15 cellular contexts compared by ENCODE assay signal in the genomic region with DNA sequence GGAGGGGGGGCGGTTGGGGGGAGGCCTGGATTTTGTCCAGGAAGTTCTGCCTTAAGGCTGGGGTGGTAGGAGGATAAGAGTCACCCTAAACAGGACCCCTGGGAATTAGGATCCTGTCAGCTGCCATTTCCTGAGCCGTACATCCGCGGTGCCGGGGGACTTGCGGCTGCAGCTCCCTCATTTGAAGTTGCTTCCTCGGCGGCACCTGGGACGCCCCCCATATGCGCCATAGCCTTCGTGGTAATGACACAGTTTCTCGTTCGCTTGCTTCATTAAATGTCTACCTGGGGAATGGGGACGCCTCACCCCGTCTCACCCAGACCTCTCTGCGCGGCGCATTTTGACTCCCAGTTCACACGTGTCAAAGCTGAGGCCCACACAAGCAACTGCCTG. TPM values are rescaled to one million over a fixed set of nuclear protein-coding genes. Genes with fewer than 3 reads are reported as not detected.
DNase-seq lines count a peak whose midpoint lies in the region; ATAC-seq and TF ChIP-seq lines count a peak whose summit lies in the region.
"Had no signal": no experiment of that assay in that cellular context is flagged by ENCODE, and none has a peak within 500 bp of the region (broad histone marks: within the 10 kb centered on the region; RNA-seq: fewer than 3 reads in every experiment).

No MANE protein-coding gene starts in this region.

- H3K9me3 Mint-ChIP-seq in activated B cell treated with CpG ODN at 0.5 μM for 24 hours = no peaks in the 10 kb centered on the region
- H3K9me3 Mint-ChIP-seq: activated CD4-positive, alpha-beta T cell treated with anti-CD3 and anti-CD28 coated beads, Interleukin-2, amount 10 ng/mL, durations not matched to agents 24 days and 14 days; activated T-helper 1 cell treated with anti-CD3 and anti-CD28 coated beads, Interleukin-12 subunit alpha, Interleukin-12 subunit beta, Interleukin-2, Interleukin-4 antibody, amounts not matched to agents 30 ng/mL and 10 ng/mL and 1 ng/mL, durations not matched to agents 14 hours and 24 hours and 36 hours; effector memory CD8-positive, alpha-beta T cell; T-helper 1 cell treated with Interleukin-12 subunit alpha and Interleukin-12 subunit beta and Interleukin-4 antibody, amounts not matched to agents 30 μg/mL and 1 μg/mL, for 36 hours had no signal

- no peak for TF ChIP-seq POLR2A in heart left ventricle (IDR thresholded peaks at IDR 0.05)

- H3K27ac ChIP-seq in heart left ventricle = peak overlapping the region; percentile 6 to 90 (median 78)
- peak overlapping the region; percentile 60 to 85 for H3K27ac ChIP-seq in lung (ENCODE audit: low read depth in 1 of 2, low read length in 1 of 2)
- peak overlapping the region; percentile 73 for H3K27ac ChIP-seq in upper lobe of right lung
- no peak overlapping the region for H3K27ac ChIP-seq in SK-N-SH (ENCODE audit: low read depth in 2 of 2, low read length in 1 of 2)

- peaks cover 10% of the 10 kb centered on the region for H3K36me3 Mint-ChIP-seq in activated B cell treated with CpG ODN at 0.5 μM for 24 hours (ENCODE audit: low read depth)

- H3K36me3 ChIP-seq in heart left ventricle (no peaks in the 10 kb centered on the region), lung (ENCODE audit: control insufficient read depth in 2 of 2, insufficient read depth in 2 of 2, low read length in 2 of 2) (no peaks in the 10 kb centered on the region), upper lobe of right lung (no peaks in the 10 kb centered on the region), SK-N-SH (replicated peaks in 1 of 2; ENCODE audit: control insufficient read depth in 1 of 2, insufficient read depth in 2 of 2, low read length in 1 of 2) (no peaks in the 10 kb centered on the region)

- no peaks in the 10 kb centered on the region for H3F3A ChIP-seq in SK-N-SH (replicated peaks; ENCODE audit: insufficient read depth)

- no peak for TF ChIP-seq RAD21 in SK-N-SH (IDR thresholded peaks at IDR 0.05; ENCODE audit: low read length)

- CTCF ChIA-PET in activated B cell treated with CpG ODN at 0.5 μM for 24 hours (lab: Charles Lee) (interaction anchor here (0.6 kb wide), 1 partner anchor 411 kb away, joined by 6 read pairs; no protein-coding TSS in a partner anchor), SK-N-SH (lab: Yijun Ruan, JAX) (interaction anchor here (1.0 to 1.1 kb wide), 2 partner anchors 246 to 294 kb away, joined by 3 read pairs; no protein-coding TSS in a partner anchor)

- no peak for TF ChIP-seq EP300 in SK-N-SH (IDR thresholded peaks at IDR 0.05; ENCODE audit: borderline replicate concordance in 1 of 2, low read depth in 1 of 2, low read length in 1 of 2)

- peak overlapping the region; percentile 66 for H3K4me3 Mint-ChIP-seq in activated B cell treated with CpG ODN at 0.5 μM for 24 hours
- H3K4me3 Mint-ChIP-seq: activated T-helper 1 cell treated with anti-CD3 and anti-CD28 coated beads, Interleukin-12 subunit alpha, Interleukin-12 subunit beta, Interleukin-2, Interleukin-4 antibody, amounts not matched to agents 30 ng/mL and 10 ng/mL and 1 ng/mL, durations not matched to agents 14 hours and 24 hours and 36 hours; effector memory CD8-positive, alpha-beta T cell; nephron progenitor cell; T-helper 1 cell treated with Interleukin-12 subunit alpha and Interleukin-12 subunit beta and Interleukin-4 antibody, amounts not matched to agents 30 μg/mL and 1 μg/mL, for 36 hours had no signal

- peaks cover 78% of the 10 kb centered on the region for H3K4me1 Mint-ChIP-seq in activated B cell treated with CpG ODN at 0.5 μM for 24 hours

- H3K9me3 ChIP-seq in heart left ventricle = no peaks in the 10 kb centered on the region
- no peaks in the 10 kb centered on the region for H3K9me3 ChIP-seq in lung (ENCODE audit: control insufficient read depth in 2 of 2, insufficient read depth in 1 of 2, low read length in 1 of 2)
- no peaks in the 10 kb centered on the region for H3K9me3 ChIP-seq in upper lobe of right lung
- no peaks in the 10 kb centered on the region for H3K9me3 ChIP-seq in SK-N-SH

- H3K9ac ChIP-seq in SK-N-SH = no peak overlapping the region

- no peaks in the 10 kb centered on the region for H3K9me2 ChIP-seq in SK-N-SH

- H3K4me1 ChIP-seq in heart left ventricle = peaks cover 10 to 74% (median 53%) of the 10 kb centered on the region in 12 donors
- peaks cover 0 to 18% of the 10 kb centered on the region in 2 donors for H3K4me1 ChIP-seq in lung (ENCODE audit: control insufficient read depth in 2 of 2, insufficient read depth in 2 of 2, low read length in 2 of 2)
- H3K4me1 ChIP-seq in upper lobe of right lung = peaks cover 49% of the 10 kb centered on the region
- peaks cover 18 to 35% of the 10 kb centered on the region in 2 experiments; a peak in 3 of 4 replicates for H3K4me1 ChIP-seq in SK-N-SH (ENCODE audit: control insufficient read depth in 1 of 2, insufficient read depth in 2 of 2, low read depth in 1 of 2, low read length in 1 of 2)

- no peaks in the 10 kb centered on the region for H3K27me3 Mint-ChIP-seq in activated B cell treated with CpG ODN at 0.5 μM for 24 hours
- H3K27me3 Mint-ChIP-seq: activated CD4-positive, alpha-beta T cell treated with anti-CD3 and anti-CD28 coated beads, Interleukin-2, amount 10 ng/mL, durations not matched to agents 24 days and 14 days had no signal

- no peak overlapping the region for H2AFZ ChIP-seq in SK-N-SH (ENCODE audit: low read depth)

- no peaks in the 10 kb centered on the region for H3K79me2 ChIP-seq in SK-N-SH (ENCODE audit: insufficient read depth)

- H3K4me3 ChIP-seq in heart left ventricle (peak overlapping the region in 9 of 12 donors; percentile 11 to 43 (median 34)), lung (no peak overlapping the region), upper lobe of right lung (peak overlapping the region; percentile 4), SK-N-SH (ENCODE audit: low read depth in 2 of 2, low read length in 1 of 2) (no peak overlapping the region)

- 52 to 60% (median 56%) methylated on average over 15 to 19 of the region's 19 CpGs for WGBS in heart left ventricle, 4 donors
- WGBS in lung, 2 donors = 38 to 45% methylated on average over 19 of the region's 19 CpGs
- WGBS in SK-N-SH (ENCODE audit: low lambda C conversion rate) = 62% methylated on average over 11 of the region's 19 CpGs

- TF ChIP-seq CTCF in heart left ventricle (IDR thresholded peaks at IDR 0.05) (no peak), activated B cell treated with CpG ODN at 0.5 μM for 24 hours (IDR thresholded peaks at IDR 0.05) (no peak), lung (IDR thresholded peaks at IDR 0.05; ENCODE audit: control extremely low read depth, extremely low read depth) (no peak), upper lobe of right lung (IDR thresholded peaks at IDR 0.05) (no peak), SK-N-SH (IDR thresholded peaks at IDR 0.05) (no peak)

- H3K27me3 ChIP-seq in heart left ventricle (no peaks in the 10 kb centered on the region), lung (ENCODE audit: control insufficient read depth, insufficient read depth) (no peaks in the 10 kb centered on the region), upper lobe of right lung (no peaks in the 10 kb centered on the region), SK-N-SH (ENCODE audit: insufficient read depth) (peaks cover 10% of the 10 kb centered on the region; the same call in 1 of the 2 replicates)

- no peaks in the 10 kb centered on the region for H4K20me1 ChIP-seq in SK-N-SH (ENCODE audit: insufficient read depth)

- H3K4me2 ChIP-seq in SK-N-SH = no peak overlapping the region

- peak overlapping the region; percentile 74 for H3K27ac Mint-ChIP-seq in activated B cell treated with CpG ODN at 0.5 μM for 24 hours
- H3K27ac Mint-ChIP-seq: effector memory CD8-positive, alpha-beta T cell; nephron progenitor cell; T-helper 1 cell treated with Interleukin-12 subunit alpha and Interleukin-12 subunit beta and Interleukin-4 antibody, amounts not matched to agents 30 μg/mL and 1 μg/mL, for 36 hours had no signal

- intact Hi-C loops in heart left ventricle (cut with DNase I) (loop anchor here in 5 of 10 donors (2.0 to 5.0 kb wide), 4 partner anchors 17 to 35 kb away; no protein-coding TSS in a partner anchor), cardiac septum (cut with DNase I) (loop anchor here (2.0 kb wide), 1 partner anchor 35 kb away; no protein-coding TSS in a partner anchor), activated B cell treated with CpG ODN at 0.5 μM for 24 hours (cut with micrococcal nuclease) (loop anchor here (1.0 kb wide), 1 partner anchor 15 kb away; no protein-coding TSS in a partner anchor), upper lobe of right lung (cut with DNase I) (no loop called here)

- peak in 2 of 4 donors; percentile 2 to 6 for ATAC-seq in heart left ventricle
- ATAC-seq in activated B cell treated with CpG ODN at 0.5 μM for 24 hours (ENCODE audit: low read depth) = no peak
- no peak for ATAC-seq in lung (ENCODE audit: insufficient read depth, low FRiP score)
- no peak for ATAC-seq in upper lobe of right lung
- no peak for ATAC-seq in GM21423 (IDR thresholded peaks at IDR 0.05; ENCODE audit: unreplicated experiment)
- no peak for ATAC-seq in HG03460 (IDR thresholded peaks at IDR 0.05; ENCODE audit: unreplicated experiment)
- ATAC-seq: effector memory CD8-positive, alpha-beta T cell had no signal

- POLR2A ChIA-PET in activated B cell treated with CpG ODN at 0.5 μM for 24 hours (lab: Charles Lee) = interaction anchor here (0.7 to 1.3 kb wide), 4 partner anchors 46 to 176 kb away, joined by 3 to 4 read pairs (median 4); partner anchors contain the start of gene APRT
- POLR2A ChIA-PET in SK-N-SH (lab: Yijun Ruan, JAX) = no interaction called here

- no peak for DNase-seq in heart left ventricle
- no peak for DNase-seq in cardiac septum (ENCODE audit: low spot score)
- no peak for DNase-seq in activated B cell treated with CpG ODN at 0.5 μM for 24 hours
- no peak for DNase-seq in lung (ENCODE audit: low spot score)
- no peak for DNase-seq in upper lobe of right lung
- no peak for DNase-seq in SK-N-SH
- DNase-seq: effector memory CD8-positive, alpha-beta T cell; nephron progenitor cell; small intestine had no signal

RNA-seq across cellular contexts. Expression of gene PABPN1L, which starts 55.1 kb away (rescaled TPM):
- total RNA-seq in heart left ventricle (not detected), cardiac septum (not detected), activated B cell treated with CpG ODN at 0.5 μM for 24 hours (0.44 and 0.67 TPM in 2 replicates), lung (not detected), upper lobe of right lung (not detected)
- polyA plus RNA-seq in heart left ventricle (not detected), lung (under 1 TPM; 0.03 to 0.22 TPM), SK-N-SH (2012; rRNA removed) (not detected in 2 replicates)
- not detected in 2 replicates for polyA plus RNA-seq in SK-N-SH (2012; cell fraction: cytosol; rRNA removed)
- not detected in 2 replicates for polyA plus RNA-seq in SK-N-SH (2012; cell fraction: nucleus; rRNA removed)
- total RNA-seq: activated CD4-positive, alpha-beta T cell treated with anti-CD3 and anti-CD28 coated beads, Interleukin-2, amount 10 ng/mL, durations not matched to agents 24 days and 14 days; activated T-helper 1 cell treated with anti-CD3 and anti-CD28 coated beads, Interleukin-12 subunit alpha, Interleukin-12 subunit beta, Interleukin-2, Interleukin-4 antibody, amounts not matched to agents 30 ng/mL and 10 ng/mL and 1 ng/mL, durations not matched to agents 14 hours and 24 hours and 36 hours; glomerular endothelial cell had no signal
- polyA plus RNA-seq: small intestine had no signal

RNA-seq across cellular contexts. Expression of gene CBFA2T3, which starts 55.4 kb away (rescaled TPM):
- 10 to 100 TPM in 2 of 9 donors, 1 to 10 TPM in 7; 5.0 to 12.0 (median 5.8) TPM for total RNA-seq in heart left ventricle
- polyA plus RNA-seq in heart left ventricle = 10 to 100 TPM in 1 of 2 donors, 1 to 10 TPM in 1; 5.5 to 11.1 TPM
- 5.9 TPM for total RNA-seq in cardiac septum
- total RNA-seq in activated B cell treated with CpG ODN at 0.5 μM for 24 hours = 50.8 and 63.3 TPM in 2 replicates
- total RNA-seq in lung = 10 to 100 TPM in 1 of 2 donors, 1 to 10 TPM in 1; 4.7 to 11.8 TPM
- 1 to 10 TPM; 6.2 to 7.0 TPM for polyA plus RNA-seq in lung
- 19.0 TPM for total RNA-seq in upper lobe of right lung
- not detected in 2 replicates for polyA plus RNA-seq in SK-N-SH (2012; rRNA removed)
- polyA plus RNA-seq in SK-N-SH (2012; cell fraction: cytosol; rRNA removed) = not detected in 2 replicates
- polyA plus RNA-seq in SK-N-SH (2012; cell fraction: nucleus; rRNA removed) = not detected in 2 replicates
- total RNA-seq: activated CD4-positive, alpha-beta T cell treated with anti-CD3 and anti-CD28 coated beads, Interleukin-2, amount 10 ng/mL, durations not matched to agents 24 days and 14 days; activated T-helper 1 cell treated with anti-CD3 and anti-CD28 coated beads, Interleukin-12 subunit alpha, Interleukin-12 subunit beta, Interleukin-2, Interleukin-4 antibody, amounts not matched to agents 30 ng/mL and 10 ng/mL and 1 ng/mL, durations not matched to agents 14 hours and 24 hours and 36 hours had no signal

Comparison
In these comparisons a context has a peak if more than half of its experiments do, and no peak if none do; other contexts are left out.
1. H3K27ac ChIP-seq: peak in heart left ventricle (12 of 12), lung (2 of 2) and upper lobe of right lung (single experiment); none in SK-N-SH (0 of 2).
2. H3K4me3 ChIP-seq: peak in heart left ventricle (9 of 12) and upper lobe of right lung (single experiment); none in lung (single experiment) and SK-N-SH (0 of 2).